9 cellular contexts compared by ENCODE assay signal in the genomic region with DNA sequence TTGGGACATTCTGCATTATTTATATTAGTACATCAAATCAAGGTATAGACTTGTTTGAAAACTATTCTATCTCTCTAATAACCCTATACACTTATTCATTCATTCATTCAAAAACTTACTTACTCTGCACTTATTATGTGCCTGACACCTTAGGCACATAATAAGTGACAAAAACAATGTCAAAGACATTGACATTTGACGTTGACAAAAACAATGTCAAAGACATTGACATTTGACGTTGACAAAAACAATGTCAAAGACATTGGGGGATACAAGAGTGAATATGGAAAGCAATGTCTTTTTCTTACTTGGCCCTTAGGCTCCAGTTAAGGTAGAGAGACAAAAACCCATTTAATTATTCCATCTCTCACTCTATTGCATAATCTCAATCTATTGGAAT.
"Had no signal": no experiment of that assay in that cellular context is flagged by ENCODE, and none has a peak within 500 bp of the region (broad histone marks: within the 10 kb centered on the region; RNA-seq: fewer than 3 reads in every experiment).

No MANE protein-coding gene starts in this region.

- FAIRE-seq: HepG2, HTR-8/SVneo, K562 had no signal

- H3K27ac Mint-ChIP-seq: IgD-negative memory B cell had no signal

- H3K27me3 Mint-ChIP-seq: IgD-negative memory B cell had no signal

- H3K4me3 Mint-ChIP-seq: IgD-negative memory B cell had no signal

- H3K36me3 Mint-ChIP-seq: IgD-negative memory B cell had no signal

- H3K9ac ChIP-seq: KMS-11 had no signal

- ATAC-seq: HepG2, K562 had no signal

- H3K4me3 ChIP-seq: K562 had no signal

- H3K4me2 ChIP-seq: KMS-11 had no signal

- H3K27ac ChIP-seq: HL-60, KMS-11 had no signal

- H3K4me1 Mint-ChIP-seq: IgD-negative memory B cell had no signal

- DNase-seq: IMR-90, KBM-7, KG1 had no signal
